Comparison of ENCODE assay signal across 8 cellular contexts in genomic region chr5:150780180-150780692, GRCh38. TPM values are rescaled to one million over a fixed set of nuclear protein-coding genes. Genes with fewer than 3 reads are reported as not detected.
A peak's percentile ranks its signal among the peaks of the same experiment; 100 is the strongest.
DNase-seq lines count a peak whose midpoint lies in the region; ATAC-seq and TF ChIP-seq lines count a peak whose summit lies in the region.

No MANE protein-coding gene starts in this region.

- H3K36me3 Mint-ChIP-seq in H9 (ENCODE audit: insufficient read depth in 1 of 3, low read depth in 3 of 3) (peaks cover 21 to 24% (median 21%) of the 10 kb centered on the region in 3 experiments), naive B cell (peaks cover 0 to 6% of the 10 kb centered on the region in 2 donors)

- H3K9me3 Mint-ChIP-seq in H9 (peaks cover 2% of the 10 kb centered on the region in 2 experiments), naive B cell (no peaks in the 10 kb centered on the region)

- no peak overlapping the region for H3K23ac ChIP-seq in H9 (ENCODE audit: insufficient read length, low read depth, low read length)

- peak overlapping the region; percentile 17 for H3K9ac ChIP-seq in H9 (ENCODE audit: extremely low read depth, insufficient read length, low read length)

- TF ChIP-seq POLR2A in GM18505 (IDR thresholded peaks at IDR 0.05; ENCODE audit: borderline replicate concordance, extremely low read depth, insufficient read depth, insufficient read length) = peak; percentile 23

- H3K27me3 ChIP-seq in H9 (ENCODE audit: insufficient read depth, low read length) = peaks cover 4% of the 10 kb centered on the region; the same call in 1 of the 2 replicates

- no peak overlapping the region for H4K8ac ChIP-seq in H9 (replicated peaks; ENCODE audit: insufficient read length, low read depth, low read length)

- peaks cover 46% of the 10 kb centered on the region for H3K27me3 Mint-ChIP-seq in H9 (ENCODE audit: low read depth)
- peaks cover 31 to 40% (median 38%) of the 10 kb centered on the region in 3 donors for H3K27me3 Mint-ChIP-seq in naive B cell

- H3K56ac ChIP-seq in H9 (ENCODE audit: insufficient read length, low read depth, low read length) = no peak overlapping the region

- TF ChIP-seq CTCF in H9 (conservative IDR thresholded peaks at IDR 0.05) (no peak), omental fat pad (IDR thresholded peaks at IDR 0.05) (no peak)

- H3T11ph ChIP-seq in H9 (ENCODE audit: low read length) = no peak overlapping the region

- H2BK12ac ChIP-seq in H9 (ENCODE audit: insufficient read length, low read depth, low read length) = peak overlapping the region; percentile 24

- H3K4me3 Mint-ChIP-seq in H9 (peak overlapping the region; percentile 89 to 99), naive B cell (peak overlapping the region in 6 of 8 donors; percentile 4 to 89 (median 60))

- H2AK5ac ChIP-seq in H9 (ENCODE audit: insufficient read length, low read length) = no peak overlapping the region

- H3K27ac Mint-ChIP-seq in H9 = peak overlapping the region; percentile 60 to 94 (median 76); a peak in 6 of 7 replicates
- H3K27ac Mint-ChIP-seq in naive B cell = peak overlapping the region in 4 of 6 donors; percentile 10 to 64 (median 21)

- no peak overlapping the region for H2BK15ac ChIP-seq in H9 (ENCODE audit: low read depth, low read length)

- peak; percentile 45 for ATAC-seq in GM18505 (IDR thresholded peaks at IDR 0.05; ENCODE audit: unreplicated experiment)
- ATAC-seq in naive B cell (ENCODE audit: low read depth in 2 of 2) = peak; percentile 52 to 60
- ATAC-seq in omental fat pad (ENCODE audit: low FRiP score) = no peak

- H3K79me1 ChIP-seq in H9 (ENCODE audit: insufficient read depth, low read depth, low read length, poor library complexity, severe bottlenecking) = no peaks in the 10 kb centered on the region

- DNase-seq in H9 (no peak), MV-4-11 (lab: John Stamatoyannopoulos, UW) (peak; percentile 89), caudate nucleus (lab: John Stamatoyannopoulos, UW) (no peak), naive B cell (peak; percentile 22), omental fat pad (ENCODE audit: low spot score) (no peak), NK-92 (lab: John Stamatoyannopoulos, UW; ENCODE audit: unreplicated experiment) (no peak), DMS79 treated with DMSO at 0.1 percent for 48 hours (lab: John Stamatoyannopoulos, UW) (no peak)

- H3K14ac ChIP-seq in H9 (ENCODE audit: insufficient read depth, low read length) = 0 out of 2 replicates have a peak overlapping the region, but pooled peaks have one; percentile 18

- H2AFZ ChIP-seq in H9 (ENCODE audit: low read length) = no peak overlapping the region

- no CpG with 5 or more reads among the region's 6 CpGs for WGBS in H9 (ENCODE audit: extremely low coverage, insufficient read length, low lambda C conversion rate)

- peaks cover 13% of the 10 kb centered on the region for H3K23me2 ChIP-seq in H9 (ENCODE audit: insufficient read length, low read depth, low read length, poor library complexity, severe bottlenecking)

- peak overlapping the region; percentile 52 for H3K18ac ChIP-seq in H9 (ENCODE audit: insufficient read length, low read depth, low read length)

- H3K79me2 ChIP-seq in H9 (ENCODE audit: insufficient read depth, low read length) = peaks cover 2% of the 10 kb centered on the region; the same call in 1 of the 2 replicates

- peaks cover 67 to 70% of the 10 kb centered on the region in 2 experiments for H3K4me1 Mint-ChIP-seq in H9
- peaks cover 18 to 36% (median 35%) of the 10 kb centered on the region in 3 donors for H3K4me1 Mint-ChIP-seq in naive B cell

- H3K4me1 ChIP-seq in H9 (ENCODE audit: insufficient read depth, low read length) = peaks cover 31% of the 10 kb centered on the region

- H3K27ac ChIP-seq in H9 (ENCODE audit: insufficient read length, low read depth, low read length) (peak overlapping the region; percentile 38), caudate nucleus (ENCODE audit: low read depth, low read length) (peak overlapping the region; percentile 21)

- H4K20me1 ChIP-seq in H9 (ENCODE audit: control insufficient read depth, insufficient read depth, insufficient read length) = no peaks in the 10 kb centered on the region

- no peaks in the 10 kb centered on the region for H3K9me3 ChIP-seq in H9 (ENCODE audit: control insufficient read depth, low read depth, low read length)

- H4K5ac ChIP-seq in H9 (ENCODE audit: insufficient read length, low read depth, low read length) = peak overlapping the region; percentile 28

- peak overlapping the region; percentile 95 for H3K4me2 ChIP-seq in H9 (ENCODE audit: insufficient read depth, insufficient read length, low read length)

- H2BK20ac ChIP-seq in H9 (ENCODE audit: low read depth, low read length, poor library complexity, severe bottlenecking) = no peak overlapping the region

- no peak overlapping the region for H4K91ac ChIP-seq in H9 (ENCODE audit: insufficient read length, low read depth, low read length)

- H2BK120ac ChIP-seq in H9 (ENCODE audit: low read depth, low read length, poor library complexity, severe bottlenecking) = no peak overlapping the region

- no peak overlapping the region for H2BK5ac ChIP-seq in H9 (ENCODE audit: insufficient read length, low read length)

- no peak overlapping the region for H3K4ac ChIP-seq in H9 (ENCODE audit: low read depth, low read length)

RNA-seq across cellular contexts. Expression of gene SMIM3, which starts 1.7 kb away (rescaled TPM):
- total RNA-seq in H9 (2021) (42.0 and 42.5 TPM in 2 replicates), omental fat pad (100 to 1,000 TPM; 140 to 211 (median 157) TPM)
- polyA plus RNA-seq in naive B cell (ENCODE audit: low read depth in 6 of 6) = 1 to 10 TPM in 1 of 6 donors, under 1 TPM in 3, not detected in 2; 0.35 to 1.1 (median 0.74) TPM

RNA-seq across cellular contexts. Expression of gene DCTN4, which starts 21.4 kb away (rescaled TPM):
- total RNA-seq in H9 (2021) (45.1 and 48.5 TPM in 2 replicates), omental fat pad (10 to 100 TPM; 52.2 to 84.9 (median 67.0) TPM)
- 10 to 100 TPM in 5 of 6 donors, 1 to 10 TPM in 1; 4.9 to 17.9 (median 12.0) TPM for polyA plus RNA-seq in naive B cell (ENCODE audit: low read depth in 6 of 6)

Comparison
In these comparisons a context has a peak if more than half of its experiments do, and no peak if none do; other contexts are left out.
1. DNase-seq: peak in MV-4-11 (single experiment) and naive B cell (single experiment); none in H9 (single experiment), caudate nucleus (0 of 61), omental fat pad (single experiment), NK-92 (single experiment) and DMS79 treated with DMSO at 0.1 percent for 48 hours (single experiment).